In genomic region chr10:70308121-70309060, GRCh38 we compare ENCODE assay signal across 27 cellular contexts. TPM values are rescaled to one million over a fixed set of nuclear protein-coding genes. Genes with fewer than 3 reads are reported as not detected.
"Had no signal": no experiment of that assay in that cellular context is flagged by ENCODE, and none has a peak within 500 bp of the region (broad histone marks: within the 10 kb centered on the region; RNA-seq: fewer than 3 reads in every experiment).

No MANE protein-coding gene starts in this region.

- H3K4me1 ChIP-seq: neural progenitor cell, sigmoid colon, upper lobe of right lung had no signal

- H3K27ac Mint-ChIP-seq: activated CD8-positive, alpha-beta T cell treated with anti-CD3 and anti-CD28 coated beads, Interleukin-2, amount 10 ng/mL, durations not matched to agents 7 days and 5 days; activated T-cell treated with anti-CD3 and anti-CD28 coated beads, Interleukin-2, amount 50 U/mL, for 24 hours; activated T-helper 17 cell treated with anti-CD3 and anti-CD28 coated beads, Interleukin-2, amount 50 U/mL, for 72 hours; endodermal cell; neural progenitor cell; stimulated activated naive B cell treated with anti-CD40 and anti-IgM and Interleukin-4, amounts not matched to agents 10 μg/mL and 1 μg/mL and 100 μg/mL, for 72 hours; T-helper 2 cell treated with Interferon-gamma antibody and Interleukin-4, amounts not matched to agents 5 μg/mL and 100 μg/mL, for 36 hours had no signal

- H3K4me1 Mint-ChIP-seq: activated T-helper 17 cell treated with anti-CD3 and anti-CD28 coated beads, Interleukin-2, amount 50 U/mL, for 72 hours; endodermal cell; neural progenitor cell had no signal

- H3K9ac ChIP-seq: neural progenitor cell had no signal

- DNase-seq: activated CD4-positive, alpha-beta T cell treated with anti-CD3 and anti-CD28 coated beads for 1 hour; activated CD4-positive, alpha-beta T cell treated with anti-CD3 and anti-CD28 coated beads, Interleukin-2, amount 50 U/mL, for 1 hour; activated CD8-positive, alpha-beta T cell treated with anti-CD3 and anti-CD28 coated beads, Interleukin-2, amount 10 ng/mL, durations not matched to agents 7 days and 5 days; activated naive CD4-positive, alpha-beta T cell treated with Interleukin-2 at 50 U/mL for 16 hours; activated T-cell treated with anti-CD3 and anti-CD28 coated beads, Interleukin-2, amount 50 U/mL, for 24 hours; amygdala; cerebellar nuclear complex; cortex of kidney; endodermal cell; esophagus squamous epithelium; heart right ventricle; lower lobe of right lung; naive thymus-derived CD4-positive, alpha-beta T cell; stimulated activated CD4-positive, alpha-beta T cell treated with anti-CD3 and anti-CD28 coated beads, Interleukin-2, amount 100 ng/mL, for 48 hours; stimulated activated CD8-positive, alpha-beta memory T cell treated with anti-CD3 and anti-CD28 coated beads, Interleukin-4, amount 100 ng/mL, for 48 hours; stimulated activated naive B cell treated with anti-CD40 and anti-IgM and Interleukin-4, amounts not matched to agents 10 μg/mL and 1 μg/mL and 100 μg/mL, for 72 hours; upper lobe of right lung; WERI-Rb-1 had no signal

- H3K27me3 ChIP-seq: esophagus squamous epithelium, neural progenitor cell, sigmoid colon, upper lobe of right lung had no signal

- H3K4me3 Mint-ChIP-seq: activated CD8-positive, alpha-beta T cell treated with anti-CD3 and anti-CD28 coated beads, Interleukin-2, amount 10 ng/mL, durations not matched to agents 7 days and 5 days; activated T-cell treated with anti-CD3 and anti-CD28 coated beads, Interleukin-2, amount 50 U/mL, for 24 hours; activated T-helper 17 cell treated with anti-CD3 and anti-CD28 coated beads, Interleukin-2, amount 50 U/mL, for 72 hours; endodermal cell; naive thymus-derived CD4-positive, alpha-beta T cell; neural progenitor cell; stimulated activated naive B cell treated with anti-CD40 and anti-IgM and Interleukin-4, amounts not matched to agents 10 μg/mL and 1 μg/mL and 100 μg/mL, for 72 hours; T-helper 2 cell treated with Interferon-gamma antibody and Interleukin-4, amounts not matched to agents 5 μg/mL and 100 μg/mL, for 36 hours had no signal

- H3K4me2 ChIP-seq: neural progenitor cell had no signal

- H3K27ac ChIP-seq: esophagus squamous epithelium, heart right ventricle, lower lobe of right lung, neural progenitor cell, sigmoid colon, upper lobe of right lung, WERI-Rb-1 had no signal

- H3K9me3 ChIP-seq: esophagus squamous epithelium, heart right ventricle, lower lobe of right lung, sigmoid colon, upper lobe of right lung had no signal

- ATAC-seq: activated CD8-positive, alpha-beta T cell treated with anti-CD3 and anti-CD28 coated beads, Interleukin-2, amount 10 ng/mL, durations not matched to agents 7 days and 5 days; activated T-helper 17 cell treated with anti-CD3 and anti-CD28 coated beads, Interleukin-2, amount 50 U/mL, for 72 hours; heart right ventricle; left lobe of liver; lower lobe of right lung; naive thymus-derived CD4-positive, alpha-beta T cell; stimulated activated naive B cell treated with anti-CD40 and anti-IgM and Interleukin-4, amounts not matched to agents 10 μg/mL and 1 μg/mL and 100 μg/mL, for 72 hours; upper lobe of right lung had no signal

- H3K4me3 ChIP-seq: esophagus squamous epithelium, heart right ventricle, lower lobe of right lung, neural progenitor cell, sigmoid colon, upper lobe of right lung had no signal

- H2AFZ ChIP-seq: neural progenitor cell had no signal

- H3K36me3 ChIP-seq: esophagus squamous epithelium, heart right ventricle, lower lobe of right lung, neural progenitor cell, sigmoid colon, upper lobe of right lung, WERI-Rb-1 had no signal

- H3K27me3 Mint-ChIP-seq: activated T-cell treated with anti-CD3 and anti-CD28 coated beads, Interleukin-2, amount 50 U/mL, for 24 hours; activated T-helper 17 cell treated with anti-CD3 and anti-CD28 coated beads, Interleukin-2, amount 50 U/mL, for 72 hours; naive thymus-derived CD4-positive, alpha-beta T cell had no signal

- H3K9me3 Mint-ChIP-seq: activated T-cell treated with anti-CD3 and anti-CD28 coated beads, Interleukin-2, amount 50 U/mL, for 24 hours; activated T-helper 17 cell treated with anti-CD3 and anti-CD28 coated beads, Interleukin-2, amount 50 U/mL, for 72 hours; neural progenitor cell; stimulated activated naive B cell treated with anti-CD40 and anti-IgM and Interleukin-4, amounts not matched to agents 10 μg/mL and 1 μg/mL and 100 μg/mL, for 72 hours; T-helper 2 cell treated with Interferon-gamma antibody and Interleukin-4, amounts not matched to agents 5 μg/mL and 100 μg/mL, for 36 hours had no signal

RNA-seq across cellular contexts. Expression of gene NPFFR1, which starts 24.6 kb away (rescaled TPM):
- total RNA-seq: activated CD8-positive, alpha-beta T cell treated with anti-CD3 and anti-CD28 coated beads, Interleukin-2, amount 10 ng/mL, durations not matched to agents 7 days and 5 days; activated T-helper 17 cell treated with anti-CD3 and anti-CD28 coated beads, Interleukin-2, amount 50 U/mL, for 72 hours; bronchial epithelial cell; left lobe of liver; mesenteric fat pad; subcutaneous adipose tissue had no signal
- polyA plus RNA-seq: heart right ventricle; keratinocyte; naive thymus-derived CD4-positive, alpha-beta T cell had no signal
